Comparison of ENCODE assay signal across 8 cellular contexts in genomic region chr3:185934726-185935464, GRCh38. TPM values are rescaled to one million over a fixed set of nuclear protein-coding genes. Genes with fewer than 3 reads are reported as not detected.
A peak's percentile ranks its signal among the peaks of the same experiment; 100 is the strongest.
DNase-seq lines count a peak whose midpoint lies in the region; ATAC-seq and TF ChIP-seq lines count a peak whose summit lies in the region.

No MANE protein-coding gene starts in this region.

- H3K4me3 ChIP-seq in iPS-20b (ENCODE audit: low read length) (peak overlapping the region; percentile 88), thymus (ENCODE audit: low read length) (peak overlapping the region; percentile 60)

- H3K4me1 ChIP-seq in iPS-20b (ENCODE audit: insufficient read depth, low read length) (peaks cover 29% of the 10 kb centered on the region), thymus (ENCODE audit: control insufficient read depth, insufficient read depth, low read length) (peaks cover 13% of the 10 kb centered on the region)

- H3K36me3 Mint-ChIP-seq in activated CD4-positive, alpha-beta T cell treated with anti-CD3 and anti-CD28 coated beads, Interleukin-2, amount 10 ng/mL, durations not matched to agents 24 days and 14 days (ENCODE audit: low read depth), result peaks cover 72% of the 10 kb centered on the region
- peaks cover 74% of the 10 kb centered on the region for H3K36me3 Mint-ChIP-seq in activated CD8-positive, alpha-beta T cell treated with anti-CD3 and anti-CD28 coated beads, Interleukin-2, amount 10 ng/mL, durations not matched to agents 7 days and 5 days (ENCODE audit: low read depth)

- CTCF ChIA-PET in activated CD8-positive, alpha-beta T cell treated with anti-CD3 and anti-CD28 coated beads, Interleukin-2, amount 10 ng/mL, durations not matched to agents 7 days and 5 days (lab: Charles Lee), result interaction anchor here (1.3 to 1.8 kb wide), 3 partner anchors 9 to 10 kb away, joined by 4 to 15 read pairs (median 6); no protein-coding TSS in a partner anchor
- CTCF ChIA-PET in GM10248 (lab: Yijun Ruan, JAX), result interaction anchor here (0.9 to 1.4 kb wide), 2 partner anchors 9 to 23 kb away, joined by 3 to 13 read pairs; no protein-coding TSS in a partner anchor

- no peaks in the 10 kb centered on the region for H3K27me3 ChIP-seq in iPS-20b (ENCODE audit: insufficient read depth, low read length)
- no peaks in the 10 kb centered on the region for H3K27me3 ChIP-seq in thymus (ENCODE audit: control insufficient read depth, insufficient read depth)

- H3K9me3 Mint-ChIP-seq in activated CD4-positive, alpha-beta T cell treated with anti-CD3 and anti-CD28 coated beads, Interleukin-2, amount 10 ng/mL, durations not matched to agents 24 days and 14 days, result peaks cover 4% of the 10 kb centered on the region
- H3K9me3 Mint-ChIP-seq in activated CD8-positive, alpha-beta T cell treated with anti-CD3 and anti-CD28 coated beads, Interleukin-2, amount 10 ng/mL, durations not matched to agents 7 days and 5 days (ENCODE audit: insufficient read depth), result no peaks in the 10 kb centered on the region

- no peak for DNase-seq in activated CD4-positive, alpha-beta T cell treated with anti-CD3 and anti-CD28 coated beads, Interleukin-2, amount 10 ng/mL, durations not matched to agents 24 days and 14 days
- DNase-seq in activated CD4-positive, alpha-beta T cell treated with anti-CD3 and anti-CD28 coated beads, Interleukin-2, amount 50 U/mL, for 48 hours, result no peak
- no peak for DNase-seq in activated CD8-positive, alpha-beta T cell treated with anti-CD3 and anti-CD28 coated beads, Interleukin-2, amount 10 ng/mL, durations not matched to agents 7 days and 5 days
- DNase-seq in GM10248 (ENCODE audit: extremely low spot score), result no peak

- H3K36me3 ChIP-seq in iPS-20b (ENCODE audit: insufficient read depth, low read depth, low read length) (peaks cover 36% of the 10 kb centered on the region), thymus (ENCODE audit: control insufficient read depth, insufficient read depth) (peaks cover under 1% of the 10 kb centered on the region)

- POLR2A ChIA-PET in activated CD8-positive, alpha-beta T cell treated with anti-CD3 and anti-CD28 coated beads, Interleukin-2, amount 10 ng/mL, durations not matched to agents 7 days and 5 days (lab: Charles Lee), result interaction anchor here (0.7 to 3.5 kb wide), 4 partner anchors 8 to 849 kb away, joined by 3 to 107 read pairs (median 31); partner anchors contain the start of gene EIF4A2
- POLR2A ChIA-PET in GM10248 (lab: Yijun Ruan, JAX), result interaction anchor here (3.5 kb wide), 1 partner anchor 9 kb away, joined by 35 read pairs; no protein-coding TSS in a partner anchor

- intact Hi-C loops in activated CD4-positive, alpha-beta T cell treated with anti-CD3 and anti-CD28 coated beads, Interleukin-2, amount 10 ng/mL, durations not matched to agents 24 days and 14 days (cut with micrococcal nuclease), result loop anchor here (5.0 kb wide), 2 partner anchors 217 to 1092 kb away; no protein-coding TSS in a partner anchor

- under 1% methylated on average over 8 of the region's 8 CpGs for WGBS in thymus

- H3K27ac ChIP-seq in iPS-20b (ENCODE audit: low read length) (no peak overlapping the region), thymus (ENCODE audit: low read depth) (no peak overlapping the region)

- H3K4me3 Mint-ChIP-seq in activated CD4-positive, alpha-beta T cell treated with anti-CD3 and anti-CD28 coated beads, Interleukin-2, amount 10 ng/mL, durations not matched to agents 24 days and 14 days, result peak overlapping the region; percentile 98
- H3K4me3 Mint-ChIP-seq in activated CD8-positive, alpha-beta T cell treated with anti-CD3 and anti-CD28 coated beads, Interleukin-2, amount 10 ng/mL, durations not matched to agents 7 days and 5 days, result peak overlapping the region; percentile 100

- no peak for ATAC-seq in activated CD8-positive, alpha-beta T cell treated with anti-CD3 and anti-CD28 coated beads, Interleukin-2, amount 10 ng/mL, durations not matched to agents 7 days and 5 days
- no peak for ATAC-seq in GM19463 (IDR thresholded peaks at IDR 0.05; ENCODE audit: unreplicated experiment)
- no peak for ATAC-seq in HG03039 (IDR thresholded peaks at IDR 0.05; ENCODE audit: unreplicated experiment)

- peaks cover 4% of the 10 kb centered on the region for H3K27me3 Mint-ChIP-seq in activated CD4-positive, alpha-beta T cell treated with anti-CD3 and anti-CD28 coated beads, Interleukin-2, amount 10 ng/mL, durations not matched to agents 24 days and 14 days
- H3K27me3 Mint-ChIP-seq in activated CD8-positive, alpha-beta T cell treated with anti-CD3 and anti-CD28 coated beads, Interleukin-2, amount 10 ng/mL, durations not matched to agents 7 days and 5 days (ENCODE audit: low read depth), result peaks cover 3% of the 10 kb centered on the region

- H3K9me3 ChIP-seq in iPS-20b (ENCODE audit: insufficient read depth, low read depth, low read length) (no peaks in the 10 kb centered on the region), thymus (ENCODE audit: control insufficient read depth) (no peaks in the 10 kb centered on the region)

- peak overlapping the region; percentile 100 for H3K27ac Mint-ChIP-seq in activated CD4-positive, alpha-beta T cell treated with anti-CD3 and anti-CD28 coated beads, Interleukin-2, amount 10 ng/mL, durations not matched to agents 24 days and 14 days
- H3K27ac Mint-ChIP-seq in activated CD8-positive, alpha-beta T cell treated with anti-CD3 and anti-CD28 coated beads, Interleukin-2, amount 10 ng/mL, durations not matched to agents 7 days and 5 days, result peak overlapping the region; percentile 100

- peak overlapping the region; percentile 100 for H3K9ac ChIP-seq in iPS-20b (ENCODE audit: low read depth, low read length)

- H3K4me1 Mint-ChIP-seq in activated CD4-positive, alpha-beta T cell treated with anti-CD3 and anti-CD28 coated beads, Interleukin-2, amount 10 ng/mL, durations not matched to agents 24 days and 14 days, result peaks cover 57% of the 10 kb centered on the region
- H3K4me1 Mint-ChIP-seq in activated CD8-positive, alpha-beta T cell treated with anti-CD3 and anti-CD28 coated beads, Interleukin-2, amount 10 ng/mL, durations not matched to agents 7 days and 5 days (ENCODE audit: low read depth), result peaks cover 48% of the 10 kb centered on the region

- no peak for TF ChIP-seq CTCF in GM10248 (IDR thresholded peaks at IDR 0.05; ENCODE audit: control extremely low read depth, extremely low read depth, low read depth, missing control alignments)

RNA-seq across cellular contexts. Expression of gene TRA2B, which starts 2.9 kb away (rescaled TPM):
- total RNA-seq in activated CD4-positive, alpha-beta T cell treated with anti-CD3 and anti-CD28 coated beads, Interleukin-2, amount 10 ng/mL, durations not matched to agents 24 days and 14 days, result 311 and 314 TPM in 2 replicates
- 100 to 1,000 TPM; 271 to 277 TPM for total RNA-seq in activated CD8-positive, alpha-beta T cell treated with anti-CD3 and anti-CD28 coated beads, Interleukin-2, amount 10 ng/mL, durations not matched to agents 7 days and 5 days
- polyA plus RNA-seq in thymus, result 177 TPM
